2 cellular contexts compared by ENCODE assay signal in the genomic region with DNA sequence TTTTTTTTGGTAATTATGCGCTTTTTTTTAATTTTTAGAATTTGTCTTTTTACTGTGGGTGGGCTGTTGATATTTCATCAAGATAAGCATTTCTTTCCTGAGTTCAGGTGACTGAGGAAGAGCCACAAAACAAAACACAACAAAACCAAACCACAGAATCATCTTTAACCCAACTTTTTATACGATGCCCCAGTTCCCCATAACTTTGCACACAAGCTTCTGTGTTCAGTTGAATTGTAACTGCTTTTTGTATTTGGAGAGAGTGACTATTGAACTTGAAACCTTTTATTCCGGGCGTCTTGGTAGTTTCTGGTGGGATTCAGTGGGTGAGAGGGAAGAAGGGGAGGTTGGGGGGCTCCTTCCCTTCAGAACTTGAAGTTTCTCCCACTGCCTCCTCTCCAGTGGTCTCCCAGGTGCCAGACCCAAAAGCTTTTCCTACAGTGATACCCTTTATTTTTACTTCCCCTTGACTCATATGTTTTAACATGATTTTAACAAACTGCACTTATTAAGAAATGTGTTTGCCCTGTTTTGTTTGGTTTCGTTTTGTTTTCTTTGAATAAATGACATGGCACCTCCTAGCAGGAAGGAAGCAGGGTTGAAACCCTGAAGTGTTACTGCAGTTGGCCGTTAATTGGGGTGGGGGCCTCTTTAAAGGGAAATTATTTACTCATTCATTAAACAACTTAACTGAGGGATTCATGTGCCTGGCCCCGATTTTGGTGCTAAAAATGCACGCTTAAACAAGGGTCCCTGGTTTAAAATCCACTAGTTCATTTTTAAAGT.
TF ChIP-seq lines count a peak whose summit lies in the region.

No MANE protein-coding gene starts in this region.

TF ChIP-seq in HEK293, 187 proteins besides CTCF, POLR2A, EP300 and RAD21:
- TF ChIP-seq, protein P1, sequence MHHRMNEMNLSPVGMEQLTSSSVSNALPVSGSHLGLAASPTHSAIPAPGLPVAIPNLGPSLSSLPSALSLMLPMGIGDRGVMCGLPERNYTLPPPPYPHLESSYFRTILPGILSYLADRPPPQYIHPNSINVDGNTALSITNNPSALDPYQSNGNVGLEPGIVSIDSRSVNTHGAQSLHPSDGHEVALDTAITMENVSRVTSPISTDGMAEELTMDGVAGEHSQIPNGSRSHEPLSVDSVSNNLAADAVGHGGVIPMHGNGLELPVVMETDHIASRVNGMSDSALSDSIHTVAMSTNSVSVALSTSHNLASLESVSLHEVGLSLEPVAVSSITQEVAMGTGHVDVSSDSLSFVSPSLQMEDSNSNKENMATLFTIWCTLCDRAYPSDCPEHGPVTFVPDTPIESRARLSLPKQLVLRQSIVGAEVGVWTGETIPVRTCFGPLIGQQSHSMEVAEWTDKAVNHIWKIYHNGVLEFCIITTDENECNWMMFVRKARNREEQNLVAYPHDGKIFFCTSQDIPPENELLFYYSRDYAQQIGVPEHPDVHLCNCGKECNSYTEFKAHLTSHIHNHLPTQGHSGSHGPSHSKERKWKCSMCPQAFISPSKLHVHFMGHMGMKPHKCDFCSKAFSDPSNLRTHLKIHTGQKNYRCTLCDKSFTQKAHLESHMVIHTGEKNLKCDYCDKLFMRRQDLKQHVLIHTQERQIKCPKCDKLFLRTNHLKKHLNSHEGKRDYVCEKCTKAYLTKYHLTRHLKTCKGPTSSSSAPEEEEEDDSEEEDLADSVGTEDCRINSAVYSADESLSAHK (tag by site-specific recombination; IDR thresholded peaks at IDR 0.05) = peak; percentile 91
- TF ChIP-seq ZNF423 (tag by site-specific recombination; IDR thresholded peaks at IDR 0.05) = no peak
TF ChIP-seq in HEK293: peak in this region for 1.

TF ChIP-seq in endothelial cell of umbilical vein, 7 proteins besides CTCF, POLR2A, EP300 and RAD21:
- TF ChIP-seq JUN (IDR thresholded peaks at IDR 0.05; ENCODE audit: borderline replicate concordance, insufficient read depth, insufficient read length, low read depth) = no peak
- no peak for TF ChIP-seq FOS (IDR thresholded peaks at IDR 0.05; ENCODE audit: borderline replicate concordance, insufficient read depth, low read length)
- no peak for TF ChIP-seq GATA2 (IDR thresholded peaks at IDR 0.05; ENCODE audit: insufficient read depth, insufficient read length, low read depth, low read length)
- no peak for TF ChIP-seq EZH2 (IDR thresholded peaks at IDR 0.05; ENCODE audit: borderline replicate concordance, low read depth, low read length, severe bottlenecking)
- no peak for TF ChIP-seq MYC (IDR thresholded peaks at IDR 0.05; ENCODE audit: low read depth, low read length)
- no peak for TF ChIP-seq POLR2AphosphoS5 (IDR thresholded peaks at IDR 0.05; ENCODE audit: insufficient read depth, low read depth, low read length)
- TF ChIP-seq, protein P2, sequence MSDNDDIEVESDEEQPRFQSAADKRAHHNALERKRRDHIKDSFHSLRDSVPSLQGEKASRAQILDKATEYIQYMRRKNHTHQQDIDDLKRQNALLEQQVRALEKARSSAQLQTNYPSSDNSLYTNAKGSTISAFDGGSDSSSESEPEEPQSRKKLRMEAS (IDR thresholded peaks at IDR 0.05; ENCODE audit: insufficient read depth, insufficient read length) = no peak
TF ChIP-seq in endothelial cell of umbilical vein: peak in this region for 0.
